10 cellular contexts compared by ENCODE assay signal in genomic region chr20:57394087-57395082, GRCh38. TPM values are rescaled to one million over a fixed set of nuclear protein-coding genes. Genes with fewer than 3 reads are reported as not detected.
DNase-seq lines count a peak whose midpoint lies in the region; ATAC-seq and TF ChIP-seq lines count a peak whose summit lies in the region.
"Had no signal": no experiment of that assay in that cellular context is flagged by ENCODE, and none has a peak within 500 bp of the region (broad histone marks: within the 10 kb centered on the region; RNA-seq: fewer than 3 reads in every experiment).

No MANE protein-coding gene starts in this region.

- BruUV-seq in mammary epithelial cell (replicated peaks; lab: Mats Ljungman, UMichigan): no TSS peak

- H3K27ac ChIP-seq in breast epithelium (peak overlapping the region; percentile 74 to 79), mammary epithelial cell (ENCODE audit: insufficient read depth, low read depth, low read length) (no peak overlapping the region), vagina (peak overlapping the region; percentile 68), body of pancreas (peak overlapping the region in 1 of 4 donors; percentile 69)
- H3K27ac ChIP-seq in naive thymus-derived CD4-positive, alpha-beta T cell (ENCODE audit: low read depth, low read length): peak overlapping the region; percentile 83
- H3K27ac ChIP-seq: C4-2B, SK-N-MC had no signal

- H3K4me2 ChIP-seq in mammary epithelial cell (ENCODE audit: insufficient read depth, low read depth, low read length): no peak overlapping the region

- dilution Hi-C loops in mammary epithelial cell (cut with HindIII; ENCODE audit: low sequenced_read_pairs): loop anchor here (5.0 kb wide), 1 partner anchor 63 kb away; no protein-coding TSS in a partner anchor

- WGBS in mammary epithelial cell (ENCODE audit: low coverage, missing lambda C conversion rate): 53% methylated on average over 15 of the region's 27 CpGs
- WGBS in body of pancreas, 2 donors: 83 to 89% methylated on average over 21 to 24 of the region's 27 CpGs

- no peaks in the 10 kb centered on the region for H3K27me3 ChIP-seq in breast epithelium
- no peaks in the 10 kb centered on the region for H3K27me3 ChIP-seq in mammary epithelial cell (ENCODE audit: insufficient read depth, low read length)
- no peaks in the 10 kb centered on the region for H3K27me3 ChIP-seq in naive thymus-derived CD4-positive, alpha-beta T cell (ENCODE audit: control insufficient read depth in 2 of 2, insufficient read depth in 2 of 2, low read length in 2 of 2)
- H3K27me3 ChIP-seq in vagina: no peaks in the 10 kb centered on the region
- H3K27me3 ChIP-seq in body of pancreas: no peaks in the 10 kb centered on the region

- peaks cover 4% of the 10 kb centered on the region for H3K36me3 Mint-ChIP-seq in chondrocyte (ENCODE audit: low read depth)
- peaks cover 9 to 53% (median 50%) of the 10 kb centered on the region in 5 donors for H3K36me3 Mint-ChIP-seq in naive thymus-derived CD4-positive, alpha-beta T cell

- CTCF ChIA-PET in mammary epithelial cell (lab: Charles Lee; ENCODE audit: low non-redundant PET): no interaction called here
- CTCF ChIA-PET in naive thymus-derived CD4-positive, alpha-beta T cell (lab: Charles Lee): no interaction called here

- DNase-seq in breast epithelium (ENCODE audit: low spot score in 2 of 2): no peak
- DNase-seq in mammary epithelial cell: no peak
- peak; percentile 65 for DNase-seq in chondrocyte (ENCODE audit: low spot score)
- DNase-seq in naive thymus-derived CD4-positive, alpha-beta T cell: no peak
- no peak for DNase-seq in vagina (ENCODE audit: extremely low spot score in 2 of 2)
- no peak for DNase-seq in body of pancreas

- TF ChIP-seq POLR2A in breast epithelium (IDR thresholded peaks at IDR 0.05) (no peak), vagina (IDR thresholded peaks at IDR 0.05) (no peak), body of pancreas (IDR thresholded peaks at IDR 0.05) (no peak)

- H3K4me1 ChIP-seq in breast epithelium: peaks cover 0 to 40% of the 10 kb centered on the region in 2 donors
- H3K4me1 ChIP-seq in mammary epithelial cell (ENCODE audit: insufficient read depth, low read length): peaks cover 48% of the 10 kb centered on the region
- peaks cover 72 to 78% of the 10 kb centered on the region in 2 donors for H3K4me1 ChIP-seq in naive thymus-derived CD4-positive, alpha-beta T cell (ENCODE audit: control insufficient read depth in 2 of 2, insufficient read depth in 2 of 2, low read length in 2 of 2)
- peaks cover 78% of the 10 kb centered on the region for H3K4me1 ChIP-seq in vagina
- peaks cover 41% of the 10 kb centered on the region for H3K4me1 ChIP-seq in body of pancreas

- peak overlapping the region in 1 of 3 donors; percentile 35 for H3K4me3 ChIP-seq in breast epithelium
- H3K4me3 ChIP-seq in mammary epithelial cell (replicated peaks in 1 of 3; ENCODE audit: insufficient read depth in 1 of 3, low read depth in 2 of 3, low read length in 3 of 3): no peak overlapping the region
- peak overlapping the region; percentile 99 for H3K4me3 ChIP-seq in naive thymus-derived CD4-positive, alpha-beta T cell (ENCODE audit: low read length)
- peak overlapping the region in 1 of 2 donors; percentile 6 for H3K4me3 ChIP-seq in vagina
- no peak overlapping the region for H3K4me3 ChIP-seq in body of pancreas

- no peak for ATAC-seq in naive thymus-derived CD4-positive, alpha-beta T cell
- no peak for ATAC-seq in body of pancreas
- ATAC-seq in HG03439 (IDR thresholded peaks at IDR 0.05; ENCODE audit: unreplicated experiment): no peak
- ATAC-seq in HG02973 (IDR thresholded peaks at IDR 0.05; ENCODE audit: unreplicated experiment): no peak

- H3K9me3 Mint-ChIP-seq in chondrocyte (ENCODE audit: low read depth): no peaks in the 10 kb centered on the region
- H3K9me3 Mint-ChIP-seq in naive thymus-derived CD4-positive, alpha-beta T cell: peaks cover 0 to 12% (median 0%) of the 10 kb centered on the region in 11 donors

- peaks cover 51% of the 10 kb centered on the region for H3K4me1 Mint-ChIP-seq in chondrocyte (ENCODE audit: low read depth)
- peaks cover 57 to 77% (median 72%) of the 10 kb centered on the region in 7 donors for H3K4me1 Mint-ChIP-seq in naive thymus-derived CD4-positive, alpha-beta T cell

- no peaks in the 10 kb centered on the region for H3K9me3 ChIP-seq in breast epithelium
- H3K9me3 ChIP-seq in mammary epithelial cell (replicated peaks; ENCODE audit: insufficient read depth, low read length): no peaks in the 10 kb centered on the region
- no peaks in the 10 kb centered on the region for H3K9me3 ChIP-seq in naive thymus-derived CD4-positive, alpha-beta T cell (ENCODE audit: control insufficient read depth in 2 of 3, low read length in 3 of 3)
- H3K9me3 ChIP-seq in vagina: no peaks in the 10 kb centered on the region
- H3K9me3 ChIP-seq in body of pancreas: no peaks in the 10 kb centered on the region

- no peaks in the 10 kb centered on the region for H3K27me3 Mint-ChIP-seq in chondrocyte (ENCODE audit: low read depth)
- no peaks in the 10 kb centered on the region for H3K27me3 Mint-ChIP-seq in naive thymus-derived CD4-positive, alpha-beta T cell

- no peaks in the 10 kb centered on the region for H4K20me1 ChIP-seq in mammary epithelial cell (ENCODE audit: insufficient read depth, low read length)

- intact Hi-C loops in breast epithelium (cut with DNase I; ENCODE audit: low total_unique reads) (loop anchor here (10.0 kb wide), 1 partner anchor 100 kb away; no protein-coding TSS in a partner anchor), mammary epithelial cell (cut with micrococcal nuclease) (loop anchor here (10.0 kb wide), 1 partner anchor 300 kb away; no protein-coding TSS in a partner anchor), vagina (cut with DNase I) (loop anchor here (10.0 kb wide), 1 partner anchor 200 kb away; no protein-coding TSS in a partner anchor), body of pancreas (cut with DNase I) (no loop called here)
- intact Hi-C loops in naive thymus-derived CD4-positive, alpha-beta T cell (cut with micrococcal nuclease): loop anchor here (5.0 to 10.0 kb wide), 6 partner anchors 927 to 1768 kb away; partner anchors contain the start of genes ATP5F1E (in 1 of the 2), RTF2 (in 1 of the 2), STX16 (in 1 of the 2) and ZNF831 (in 1 of the 2)

- in situ Hi-C loops in mammary epithelial cell (cut with MboI; ENCODE audit: low sequenced_read_pairs in 2 of 2): loop anchor here in 1 of 2 donors (25.0 kb wide), 1 partner anchor 818 kb away; no protein-coding TSS in a partner anchor

- POLR2A ChIA-PET in naive thymus-derived CD4-positive, alpha-beta T cell (lab: Charles Lee): interaction anchor here (0.7 to 6.8 kb wide), 5 partner anchors 9 to 1638 kb away, joined by 3 to 109 read pairs (median 5); partner anchors contain the start of genes ATP5F1E and ZBP1

- H3K9ac ChIP-seq in mammary epithelial cell (ENCODE audit: insufficient read depth, low read length): no peak overlapping the region

- H3K27ac Mint-ChIP-seq in chondrocyte (ENCODE audit: unreplicated experiment): no peak overlapping the region
- peak overlapping the region; percentile 92 to 100 (median 99) for H3K27ac Mint-ChIP-seq in naive thymus-derived CD4-positive, alpha-beta T cell

- no peaks in the 10 kb centered on the region for H3K79me2 ChIP-seq in mammary epithelial cell (ENCODE audit: insufficient read depth, low read length)

- no peak overlapping the region for H2AFZ ChIP-seq in mammary epithelial cell (ENCODE audit: low read depth, low read length)

- no peak for TF ChIP-seq CTCF in breast epithelium (IDR thresholded peaks at IDR 0.05)
- no peak for TF ChIP-seq CTCF in mammary epithelial cell (conservative IDR thresholded peaks at IDR 0.05 in 1 of 2, IDR thresholded peaks at IDR 0.05 in 1 of 2; ENCODE audit: extremely low read depth in 1 of 2, insufficient read depth in 1 of 2, low read depth in 1 of 2, low read length in 2 of 2)
- no peak for TF ChIP-seq CTCF in chondrocyte (IDR thresholded peaks at IDR 0.05)
- TF ChIP-seq CTCF in vagina (IDR thresholded peaks at IDR 0.05): no peak
- TF ChIP-seq CTCF in body of pancreas (IDR thresholded peaks at IDR 0.05): no peak

- H3K36me3 ChIP-seq in breast epithelium (no peaks in the 10 kb centered on the region), mammary epithelial cell (ENCODE audit: insufficient read depth, low read length) (no peaks in the 10 kb centered on the region), vagina (no peaks in the 10 kb centered on the region), body of pancreas (replicated peaks in 1 of 2; ENCODE audit: insufficient read depth in 1 of 2, low read depth in 2 of 2) (no peaks in the 10 kb centered on the region)
- H3K36me3 ChIP-seq in naive thymus-derived CD4-positive, alpha-beta T cell (ENCODE audit: control insufficient read depth in 2 of 3, insufficient read depth in 3 of 3, low read length in 3 of 3): peaks cover 28 to 59% (median 34%) of the 10 kb centered on the region in 3 experiments

- no peak overlapping the region for H3K4me3 Mint-ChIP-seq in chondrocyte (ENCODE audit: unreplicated experiment)
- peak overlapping the region; percentile 90 to 99 (median 98) for H3K4me3 Mint-ChIP-seq in naive thymus-derived CD4-positive, alpha-beta T cell

RNA-seq across cellular contexts. Expression of gene RBM38, which starts 3.2 kb away (rescaled TPM):
- total RNA-seq in breast epithelium (10 to 100 TPM in 2 of 3 donors, 1 to 10 TPM in 1; 5.1 to 13.5 (median 10.5) TPM), mammary epithelial cell (10 to 100 TPM; 16.2 to 21.2 TPM), chondrocyte (10.8 to 12.0 TPM (median 11.2 TPM) in 3 replicates), vagina (24.8 TPM), body of pancreas (10 to 100 TPM in 1 of 2 donors, 1 to 10 TPM in 1; 5.6 to 12.7 TPM)
- 15.4 TPM for polyA plus RNA-seq in mammary epithelial cell
- 5.9 TPM for polyA minus RNA-seq in mammary epithelial cell
- 100 to 1,000 TPM in 4 of 5 experiments, 10 to 100 TPM in 1; 70.6 to 260 (median 127) TPM for total RNA-seq in naive thymus-derived CD4-positive, alpha-beta T cell
- polyA plus RNA-seq in naive thymus-derived CD4-positive, alpha-beta T cell: 100 to 1,000 TPM in 1 of 2 donors, 10 to 100 TPM in 1; 63.0 to 129 TPM

RNA-seq across cellular contexts. Expression of gene RAE1, which starts 43.3 kb away (rescaled TPM):
- total RNA-seq in breast epithelium: 10 to 100 TPM; 13.8 to 26.9 (median 17.4) TPM
- total RNA-seq in mammary epithelial cell: 10 to 100 TPM; 30.2 to 34.7 TPM
- polyA plus RNA-seq in mammary epithelial cell: 42.3 TPM
- 38.7 TPM for polyA minus RNA-seq in mammary epithelial cell
- total RNA-seq in chondrocyte: 17.6 to 22.3 TPM (median 19.0 TPM) in 3 replicates
- 10 to 100 TPM; 31.0 to 41.3 (median 35.2) TPM for total RNA-seq in naive thymus-derived CD4-positive, alpha-beta T cell
- polyA plus RNA-seq in naive thymus-derived CD4-positive, alpha-beta T cell: 10 to 100 TPM; 47.4 to 65.1 TPM
- 21.1 TPM for total RNA-seq in vagina
- total RNA-seq in body of pancreas: 1 to 10 TPM; 4.9 to 9.9 TPM
